In genomic region chr16:69179255-69180010, GRCh38 we compare ENCODE assay signal across 1 cellular context.
TF ChIP-seq lines count a peak whose summit lies in the region.

No MANE protein-coding gene starts in this region.

TF ChIP-seq in HEK293, 187 proteins besides CTCF, POLR2A, EP300 and RAD21 (continued from another document and continues in another):
- TF ChIP-seq PRDM6 (tag by site-specific recombination; IDR thresholded peaks at IDR 0.05) (peak; percentile 81), ZNF302 (tag by site-specific recombination; IDR thresholded peaks at IDR 0.05; ENCODE audit: low read depth) (0 out of 2 replicates have a peak, but pooled peaks have one; percentile 63), ZNF112 (tag by site-specific recombination; IDR thresholded peaks at IDR 0.05) (no peak), ZNF148 (tag by site-specific recombination; IDR thresholded peaks at IDR 0.05; ENCODE audit: borderline replicate concordance) (no peak), ZNF354C (tag by site-specific recombination; IDR thresholded peaks at IDR 0.05; ENCODE audit: borderline replicate concordance, low read depth) (no peak), ZBTB1 (tag by site-specific recombination; IDR thresholded peaks at IDR 0.05) (no peak), ZNF398 (tag by site-specific recombination; IDR thresholded peaks at IDR 0.05) (0 out of 2 replicates have a peak, but pooled peaks have one; percentile 4), ZNF26 (tag by site-specific recombination; IDR thresholded peaks at IDR 0.05) (no peak), ZNF274 (IDR thresholded peaks at IDR 0.05; ENCODE audit: low read length) (no peak), ZNF274 (tag by site-specific recombination; IDR thresholded peaks at IDR 0.05; ENCODE audit: borderline replicate concordance) (no peak), ZNF2 (tag by site-specific recombination; IDR thresholded peaks at IDR 0.05) (no peak), HOXC10 (CRISPR knock-in tag; IDR thresholded peaks at IDR 0.05) (no peak), ZNF777 (tag by site-specific recombination; IDR thresholded peaks at IDR 0.05; ENCODE audit: borderline replicate concordance) (no peak), ZBTB17 (tag by site-specific recombination; IDR thresholded peaks at IDR 0.05) (no peak), ZNF48 (tag by site-specific recombination; IDR thresholded peaks at IDR 0.05) (no peak), ZNF843 (tag by site-specific recombination; IDR thresholded peaks at IDR 0.05) (peak; percentile 37; the same call in 1 of the 2 replicates), ZNF366 (tag by site-specific recombination; conservative IDR thresholded peaks at IDR 0.05) (no peak), ZNF221 (tag by site-specific recombination; IDR thresholded peaks at IDR 0.05; ENCODE audit: borderline replicate concordance) (no peak), KLF8 (tag by site-specific recombination; IDR thresholded peaks at IDR 0.05) (no peak), KLF1 (tag by site-specific recombination; IDR thresholded peaks at IDR 0.05) (no peak), ZFP41 (tag by site-specific recombination; IDR thresholded peaks at IDR 0.05; ENCODE audit: borderline replicate concordance) (no peak), ZNF510 (tag by site-specific recombination; IDR thresholded peaks at IDR 0.05; ENCODE audit: insufficient replicate concordance) (no peak), YY2 (tag by site-specific recombination; IDR thresholded peaks at IDR 0.05) (no peak), ZNF707 (tag by site-specific recombination; IDR thresholded peaks at IDR 0.05) (no peak), ZNF239 (tag by site-specific recombination; IDR thresholded peaks at IDR 0.05) (no peak), ZNF133 (tag by site-specific recombination; IDR thresholded peaks at IDR 0.05) (no peak), ZNF776 (tag by site-specific recombination; IDR thresholded peaks at IDR 0.05; ENCODE audit: borderline replicate concordance) (no peak), ZNF157 (tag by site-specific recombination; IDR thresholded peaks at IDR 0.05) (no peak), ZNF600 (tag by site-specific recombination; IDR thresholded peaks at IDR 0.05) (no peak), ZNF324 (tag by site-specific recombination; IDR thresholded peaks at IDR 0.05) (no peak), HOXD13 (CRISPR knock-in tag; IDR thresholded peaks at IDR 0.05; ENCODE audit: borderline replicate concordance) (no peak), ZNF580 (tag by site-specific recombination; IDR thresholded peaks at IDR 0.05) (no peak), ZNF404 (tag by site-specific recombination; IDR thresholded peaks at IDR 0.05) (no peak), HOXA7 (CRISPR knock-in tag; IDR thresholded peaks at IDR 0.05; ENCODE audit: borderline replicate concordance) (no peak), ZNF362 (tag by site-specific recombination; IDR thresholded peaks at IDR 0.05) (no peak), SETDB1 (IDR thresholded peaks at IDR 0.05; ENCODE audit: insufficient read length, low read length) (no peak), ZNF561 (tag by site-specific recombination; IDR thresholded peaks at IDR 0.05; ENCODE audit: borderline replicate concordance) (0 out of 2 replicates have a peak, but pooled peaks have one; percentile 40), GLI2 (tag by site-specific recombination; IDR thresholded peaks at IDR 0.05; ENCODE audit: borderline replicate concordance, low read depth) (no peak), TCF7L2 (IDR thresholded peaks at IDR 0.05; ENCODE audit: borderline replicate concordance, low read depth, low read length) (no peak), ZNF248 (tag by site-specific recombination; IDR thresholded peaks at IDR 0.05) (no peak), ZNF140 (tag by site-specific recombination; IDR thresholded peaks at IDR 0.05) (no peak), ZSCAN4 (tag by site-specific recombination; IDR thresholded peaks at IDR 0.05) (no peak), ZNF830 (tag by site-specific recombination; IDR thresholded peaks at IDR 0.05; ENCODE audit: low read depth) (no peak), ZNF341 (tag by site-specific recombination; IDR thresholded peaks at IDR 0.05; ENCODE audit: low read depth) (no peak), SCRT2 (tag by site-specific recombination; IDR thresholded peaks at IDR 0.05) (no peak), PRDM4 (tag by site-specific recombination; IDR thresholded peaks at IDR 0.05) (no peak), ZNF514 (tag by site-specific recombination; IDR thresholded peaks at IDR 0.05) (no peak), ZFHX2 (tag by site-specific recombination; conservative IDR thresholded peaks at IDR 0.05) (no peak), GFI1B (tag by site-specific recombination; IDR thresholded peaks at IDR 0.05) (no peak), OSR2 (tag by site-specific recombination; IDR thresholded peaks at IDR 0.05) (peak; percentile 67), ZNF692 (tag by site-specific recombination; IDR thresholded peaks at IDR 0.05) (peak; percentile 70; the same call in 1 of the 2 replicates), ZNF530 (tag by site-specific recombination; IDR thresholded peaks at IDR 0.05; ENCODE audit: low read depth) (no peak), ZXDB (tag by site-specific recombination; IDR thresholded peaks at IDR 0.05) (peak; percentile 60; the same call in 1 of the 2 replicates), GLI4 (tag by site-specific recombination; IDR thresholded peaks at IDR 0.05) (no peak), ZNF138 (tag by site-specific recombination; IDR thresholded peaks at IDR 0.05; ENCODE audit: borderline replicate concordance) (no peak), PATZ1 (tag by site-specific recombination; IDR thresholded peaks at IDR 0.05) (no peak; the same call in 1 of the 2 replicates)
